Comparison of ENCODE assay signal across 27 cellular contexts in the genomic region with DNA sequence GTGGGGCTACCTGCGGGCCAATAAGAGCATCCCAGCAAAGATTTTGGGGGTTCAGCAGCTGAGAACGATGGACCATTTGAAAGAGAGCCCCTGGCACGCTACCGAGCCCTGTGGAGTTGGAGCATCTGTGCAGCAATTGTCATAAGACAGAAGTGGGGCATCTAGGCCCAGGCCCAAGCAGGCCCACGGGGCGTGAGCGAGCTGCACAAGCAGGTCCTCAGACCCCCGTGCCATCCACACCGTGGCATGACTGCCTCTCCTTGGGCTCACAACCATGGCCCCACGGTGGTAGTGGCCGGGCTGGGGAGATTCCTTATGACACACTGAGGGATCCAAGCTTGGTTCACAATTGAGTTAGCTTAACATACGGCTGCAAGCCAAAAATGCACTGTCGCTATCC.
"Had no signal": no experiment of that assay in that cellular context is flagged by ENCODE, and none has a peak within 500 bp of the region (broad histone marks: within the 10 kb centered on the region; RNA-seq: fewer than 3 reads in every experiment).

No MANE protein-coding gene starts in this region.

- H3K27me3 ChIP-seq: stomach, suprapubic skin, testis, thyroid gland, tibial artery, transverse colon, upper lobe of left lung, upper lobe of right lung, uterus, vagina had no signal

- H3K27ac ChIP-seq: stomach, suprapubic skin, testis, thoracic aorta, thyroid gland, tibial artery, transverse colon, upper lobe of left lung, upper lobe of right lung, uterus, vagina had no signal

- ATAC-seq: stimulated activated effector memory CD8-positive, alpha-beta T cell treated with anti-CD3 and anti-CD28 coated beads, Interleukin-12 subunit alpha, Interleukin-12 subunit beta, amount 100 ng/mL, for 72 hours; stimulated activated memory B cell treated with anti-CD40 and anti-IgM and Interleukin-4, amounts not matched to agents 10 μg/mL and 1 μg/mL and 100 μg/mL, for 72 hours; stimulated activated naive B cell treated with anti-CD40 and anti-IgM and Interleukin-4, amounts not matched to agents 10 μg/mL and 1 μg/mL and 100 μg/mL, for 72 hours; stimulated activated naive CD8-positive, alpha-beta T cell treated with anti-CD3 and anti-CD28 coated beads, Interleukin-15, amount 100 ng/mL, for 72 hours; upper lobe of right lung had no signal

- H3K4me3 Mint-ChIP-seq: stimulated activated effector memory CD8-positive, alpha-beta T cell treated with anti-CD3 and anti-CD28 coated beads, Interleukin-12 subunit alpha, Interleukin-12 subunit beta, amount 100 ng/mL, for 72 hours; stimulated activated memory B cell treated with anti-CD40 and anti-IgM and Interleukin-4, amounts not matched to agents 10 μg/mL and 1 μg/mL and 100 μg/mL, for 72 hours; stimulated activated naive B cell treated with anti-CD40 and anti-IgM and Interleukin-4, amounts not matched to agents 10 μg/mL and 1 μg/mL and 100 μg/mL, for 72 hours; stimulated activated naive CD8-positive, alpha-beta T cell treated with anti-CD3 and anti-CD28 coated beads, Interleukin-15, amount 100 ng/mL, for 72 hours; stimulated activated naive CD8-positive, alpha-beta T cell treated with anti-CD3 and anti-CD28 coated beads, Interleukin-15, Interleukin-2, amounts not matched to agents 100 ng/mL and 50 ng/mL, for 24 hours; type B pancreatic cell had no signal

- H3K4me1 ChIP-seq: testis, thyroid gland, uterus had no signal

- H3K36me3 ChIP-seq: stomach, suprapubic skin, thoracic aorta, thyroid gland, tibial artery, transverse colon, upper lobe of left lung, upper lobe of right lung, uterus, vagina had no signal

- H3K27me3 Mint-ChIP-seq: stimulated activated memory B cell treated with anti-CD40 and anti-IgM and Interleukin-4, amounts not matched to agents 10 μg/mL and 1 μg/mL and 100 μg/mL, for 72 hours; stimulated activated naive CD8-positive, alpha-beta T cell treated with anti-CD3 and anti-CD28 coated beads, Interleukin-15, amount 100 ng/mL, for 72 hours; stimulated activated naive CD8-positive, alpha-beta T cell treated with anti-CD3 and anti-CD28 coated beads, Interleukin-15, Interleukin-2, amounts not matched to agents 100 ng/mL and 50 ng/mL, for 24 hours; type B pancreatic cell had no signal

- H3K27ac Mint-ChIP-seq: stimulated activated effector memory CD8-positive, alpha-beta T cell treated with anti-CD3 and anti-CD28 coated beads, Interleukin-12 subunit alpha, Interleukin-12 subunit beta, amount 100 ng/mL, for 72 hours; stimulated activated memory B cell treated with anti-CD40 and anti-IgM and Interleukin-4, amounts not matched to agents 10 μg/mL and 1 μg/mL and 100 μg/mL, for 72 hours; stimulated activated naive CD8-positive, alpha-beta T cell treated with anti-CD3 and anti-CD28 coated beads, Interleukin-15, Interleukin-2, amounts not matched to agents 100 ng/mL and 50 ng/mL, for 24 hours; type B pancreatic cell had no signal

- H3K9me3 Mint-ChIP-seq: stimulated activated effector memory CD8-positive, alpha-beta T cell treated with anti-CD3 and anti-CD28 coated beads, Interleukin-12 subunit alpha, Interleukin-12 subunit beta, amount 100 ng/mL, for 72 hours; stimulated activated memory B cell treated with anti-CD40 and anti-IgM and Interleukin-4, amounts not matched to agents 10 μg/mL and 1 μg/mL and 100 μg/mL, for 72 hours; stimulated activated naive B cell treated with anti-CD40 and anti-IgM and Interleukin-4, amounts not matched to agents 10 μg/mL and 1 μg/mL and 100 μg/mL, for 72 hours; stimulated activated naive CD8-positive, alpha-beta T cell treated with anti-CD3 and anti-CD28 coated beads, Interleukin-15, amount 100 ng/mL, for 72 hours; stimulated activated naive CD8-positive, alpha-beta T cell treated with anti-CD3 and anti-CD28 coated beads, Interleukin-15, Interleukin-2, amounts not matched to agents 100 ng/mL and 50 ng/mL, for 24 hours had no signal

- H3K36me3 Mint-ChIP-seq: stimulated activated effector memory CD8-positive, alpha-beta T cell treated with anti-CD3 and anti-CD28 coated beads, Interleukin-12 subunit alpha, Interleukin-12 subunit beta, amount 100 ng/mL, for 72 hours; stimulated activated memory B cell treated with anti-CD40 and anti-IgM and Interleukin-4, amounts not matched to agents 10 μg/mL and 1 μg/mL and 100 μg/mL, for 72 hours; stimulated activated naive B cell treated with anti-CD40 and anti-IgM and Interleukin-4, amounts not matched to agents 10 μg/mL and 1 μg/mL and 100 μg/mL, for 72 hours had no signal

- DNase-seq: stimulated activated CD4-positive, alpha-beta T cell treated with anti-CD3 and anti-CD28 coated beads, Interleukin-2, amount 100 ng/mL, for 24 hours; stimulated activated CD4-positive, alpha-beta T cell treated with anti-CD3 and anti-CD28 coated beads, Interleukin-2, amount 100 ng/mL, for 48 hours; stimulated activated CD4-positive, alpha-beta T cell treated with anti-CD3 and anti-CD28 coated beads, Interleukin-4, amount 100 ng/mL, for 1 hour; stimulated activated CD4-positive, alpha-beta T cell treated with anti-CD3 and anti-CD28 coated beads, Interleukin-4, amount 100 ng/mL, for 24 hours; stimulated activated CD4-positive, alpha-beta T cell treated with anti-CD3 and anti-CD28 coated beads, Interleukin-4, amount 100 ng/mL, for 4 hours; stimulated activated CD8-positive, alpha-beta memory T cell treated with anti-CD3 and anti-CD28 coated beads, Interleukin-4, amount 100 ng/mL, for 48 hours; stimulated activated naive B cell treated with anti-CD40 and anti-IgM and Interleukin-4, amounts not matched to agents 10 μg/mL and 1 μg/mL and 100 μg/mL, for 72 hours; stimulated activated naive CD4-positive, alpha-beta T cell; stimulated activated naive CD4-positive, alpha-beta T cell treated with Interleukin-2 at 50 U/mL for 16 hours; stimulated activated naive CD8-positive, alpha-beta T cell treated with anti-CD3 and anti-CD28 coated beads, Interleukin-15, amount 100 ng/mL, for 72 hours; stomach; substantia nigra; testis; thyroid gland; tibial artery; transverse colon; trophoblast cell; upper lobe of right lung; uterus had no signal

- H3K9me3 ChIP-seq: stomach, suprapubic skin, testis, thoracic aorta, thyroid gland, tibial artery, transverse colon, upper lobe of left lung, upper lobe of right lung, uterus, vagina had no signal

- H3K4me1 Mint-ChIP-seq: stimulated activated memory B cell treated with anti-CD40 and anti-IgM and Interleukin-4, amounts not matched to agents 10 μg/mL and 1 μg/mL and 100 μg/mL, for 72 hours; stimulated activated naive B cell treated with anti-CD40 and anti-IgM and Interleukin-4, amounts not matched to agents 10 μg/mL and 1 μg/mL and 100 μg/mL, for 72 hours; stimulated activated naive CD8-positive, alpha-beta T cell treated with anti-CD3 and anti-CD28 coated beads, Interleukin-15, amount 100 ng/mL, for 72 hours had no signal

- H3K4me3 ChIP-seq: stomach, suprapubic skin, testis, thoracic aorta, thyroid gland, tibial artery, transverse colon, upper lobe of left lung, upper lobe of right lung, uterus, vagina had no signal
